21 cellular contexts compared by ENCODE assay signal in the genomic region with DNA sequence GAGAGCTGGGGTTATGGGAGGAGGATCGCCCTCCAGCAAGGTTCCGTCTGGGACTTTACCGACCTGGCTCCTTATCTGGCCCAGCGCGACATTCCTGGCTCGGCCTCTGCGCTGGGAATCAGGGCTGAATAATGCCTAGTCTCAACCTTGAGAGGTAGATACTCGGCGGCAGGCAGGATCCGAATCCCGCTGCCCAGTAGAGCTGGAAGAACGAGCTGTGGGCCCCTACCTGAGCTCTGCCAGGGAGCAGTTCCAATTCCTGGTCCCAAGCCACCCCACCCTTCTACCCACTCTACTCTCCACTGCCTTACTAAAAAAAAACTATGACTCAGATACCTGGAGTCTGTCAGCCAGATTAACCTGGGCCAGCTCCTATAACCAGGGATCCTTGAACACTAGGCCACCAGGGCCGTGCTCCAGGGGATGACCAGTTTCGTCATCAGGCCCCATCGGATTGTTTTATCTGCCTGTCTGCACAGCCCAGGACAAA. TPM values are rescaled to one million over a fixed set of nuclear protein-coding genes. Genes with fewer than 3 reads are reported as not detected.
DNase-seq lines count a peak whose midpoint lies in the region; ATAC-seq and TF ChIP-seq lines count a peak whose summit lies in the region.
"Had no signal": no experiment of that assay in that cellular context is flagged by ENCODE, and none has a peak within 500 bp of the region (broad histone marks: within the 10 kb centered on the region; RNA-seq: fewer than 3 reads in every experiment).

No MANE protein-coding gene starts in this region.

- H3K36me3 Mint-ChIP-seq in natural killer cell treated with Interleukin-12 subunit alpha and Interleukin-12 subunit beta and Interleukin-15 and Interleukin-18, amount 100 ng/mL, for 72 hours, result no peaks in the 10 kb centered on the region
- H3K36me3 Mint-ChIP-seq in natural killer cell, result no peaks in the 10 kb centered on the region
- no peaks in the 10 kb centered on the region for H3K36me3 Mint-ChIP-seq in activated naive CD4-positive, alpha-beta T cell treated with anti-CD3 and anti-CD28 coated beads for 36 hours (ENCODE audit: low read depth)
- H3K36me3 Mint-ChIP-seq: activated CD4-positive, alpha-beta memory T cell treated with anti-CD3 and anti-CD28 coated beads for 36 hours had no signal

- peak overlapping the region; percentile 8 for H3K4me3 Mint-ChIP-seq in natural killer cell treated with Interleukin-12 subunit alpha and Interleukin-12 subunit beta and Interleukin-15 and Interleukin-18, amount 100 ng/mL, for 72 hours
- no peak overlapping the region for H3K4me3 Mint-ChIP-seq in natural killer cell
- no peak overlapping the region for H3K4me3 Mint-ChIP-seq in activated naive CD4-positive, alpha-beta T cell treated with anti-CD3 and anti-CD28 coated beads for 36 hours

- CTCF ChIA-PET in activated naive CD4-positive, alpha-beta T cell treated with anti-CD3 and anti-CD28 coated beads for 36 hours (lab: Charles Lee), result interaction anchor here (3.6 to 16.7 kb wide), 2 partner anchors 23 to 38 kb away, joined by 11 to 111 read pairs; no protein-coding TSS in a partner anchor

- intact Hi-C loops in natural killer cell (cut with micrococcal nuclease), result no loop called here
- intact Hi-C loops in activated naive CD4-positive, alpha-beta T cell treated with anti-CD3 and anti-CD28 coated beads for 36 hours (cut with micrococcal nuclease), result no loop called here

- no peak for DNase-seq in natural killer cell treated with Interleukin-12 subunit alpha and Interleukin-12 subunit beta and Interleukin-15 and Interleukin-18, amount 100 ng/mL, for 72 hours (ENCODE audit: low spot score)
- DNase-seq in natural killer cell (no peak), caudate nucleus (lab: John Stamatoyannopoulos, UW) (peak in 1 of 61 donors; percentile 61), kidney tubule cell (ENCODE audit: low spot score) (peak; percentile 38)
- DNase-seq in activated naive CD4-positive, alpha-beta T cell treated with anti-CD3 and anti-CD28 coated beads for 36 hours, result no peak
- DNase-seq: activated CD4-positive, alpha-beta memory T cell treated with anti-CD3 and anti-CD28 coated beads for 36 hours; glutamatergic neuron; NCI-H2081 treated with DMSO at 0.1 percent for 48 hours; NCI-H510A treated with DMSO at 0.1 percent for 48 hours; SHP77; stimulated activated CD4-positive, alpha-beta T cell treated with anti-CD3 and anti-CD28 coated beads, Interleukin-12 subunit alpha, Interleukin-12 subunit beta, amount 100 ng/mL, for 4 hours; WERI-Rb-1 had no signal

- TF ChIP-seq CTCF in natural killer cell (IDR thresholded peaks at IDR 0.05), result no peak

- peaks cover 40 to 70% of the 10 kb centered on the region in 2 donors for H3K27me3 Mint-ChIP-seq in natural killer cell treated with Interleukin-12 subunit alpha and Interleukin-12 subunit beta and Interleukin-15 and Interleukin-18, amount 100 ng/mL, for 72 hours
- H3K27me3 Mint-ChIP-seq in natural killer cell (ENCODE audit: low read depth in 2 of 2), result peaks cover 68 to 75% of the 10 kb centered on the region in 2 donors
- peaks cover 83% of the 10 kb centered on the region for H3K27me3 Mint-ChIP-seq in activated naive CD4-positive, alpha-beta T cell treated with anti-CD3 and anti-CD28 coated beads for 36 hours (ENCODE audit: low read depth)

- ATAC-seq in natural killer cell treated with Interleukin-12 subunit alpha and Interleukin-12 subunit beta and Interleukin-15 and Interleukin-18, amount 100 ng/mL, for 72 hours, result no peak
- ATAC-seq in natural killer cell, result no peak
- no peak for ATAC-seq in GM19395 (IDR thresholded peaks at IDR 0.05; ENCODE audit: unreplicated experiment)
- no peak for ATAC-seq in GM21723 (IDR thresholded peaks at IDR 0.05; ENCODE audit: unreplicated experiment)
- no peak for ATAC-seq in GM19023 (IDR thresholded peaks at IDR 0.05; ENCODE audit: unreplicated experiment)

- no peaks in the 10 kb centered on the region for H3K9me3 Mint-ChIP-seq in natural killer cell treated with Interleukin-12 subunit alpha and Interleukin-12 subunit beta and Interleukin-15 and Interleukin-18, amount 100 ng/mL, for 72 hours
- no peaks in the 10 kb centered on the region for H3K9me3 Mint-ChIP-seq in natural killer cell
- no peaks in the 10 kb centered on the region for H3K9me3 Mint-ChIP-seq in activated naive CD4-positive, alpha-beta T cell treated with anti-CD3 and anti-CD28 coated beads for 36 hours
- H3K9me3 Mint-ChIP-seq: activated CD4-positive, alpha-beta memory T cell treated with anti-CD3 and anti-CD28 coated beads for 36 hours; activated naive CD4-positive, alpha-beta T cell treated with anti-CD3 and anti-CD28 coated beads, Interleukin-2, amount 50 U/mL, for 24 hours; T-helper 1 cell treated with Interleukin-12 subunit alpha and Interleukin-12 subunit beta and Interleukin-4 antibody, amounts not matched to agents 30 μg/mL and 1 μg/mL, for 36 hours had no signal

- H3K4me1 Mint-ChIP-seq in natural killer cell treated with Interleukin-12 subunit alpha and Interleukin-12 subunit beta and Interleukin-15 and Interleukin-18, amount 100 ng/mL, for 72 hours (ENCODE audit: low read depth in 2 of 2), result peaks cover 23 to 29% of the 10 kb centered on the region in 2 donors
- H3K4me1 Mint-ChIP-seq in natural killer cell, result peaks cover 23 to 29% of the 10 kb centered on the region in 2 donors
- peaks cover 19% of the 10 kb centered on the region for H3K4me1 Mint-ChIP-seq in activated naive CD4-positive, alpha-beta T cell treated with anti-CD3 and anti-CD28 coated beads for 36 hours (ENCODE audit: low read depth)

- H3K27ac Mint-ChIP-seq in natural killer cell treated with Interleukin-12 subunit alpha and Interleukin-12 subunit beta and Interleukin-15 and Interleukin-18, amount 100 ng/mL, for 72 hours, result no peak overlapping the region
- no peak overlapping the region for H3K27ac Mint-ChIP-seq in natural killer cell
- no peak overlapping the region for H3K27ac Mint-ChIP-seq in activated naive CD4-positive, alpha-beta T cell treated with anti-CD3 and anti-CD28 coated beads for 36 hours
- H3K27ac Mint-ChIP-seq: activated CD4-positive, alpha-beta memory T cell treated with anti-CD3 and anti-CD28 coated beads for 36 hours; activated naive CD4-positive, alpha-beta T cell treated with anti-CD3 and anti-CD28 coated beads, Interleukin-2, amount 50 U/mL, for 24 hours had no signal

- peak overlapping the region; percentile 68 for H3K27ac ChIP-seq in caudate nucleus (ENCODE audit: low read depth, low read length)
- H3K27ac ChIP-seq: BLaER1 treated with 17β-estradiol and CSF1 and Interleukin-3, amounts not matched to agents 10 nM and 100 nM; esophagus muscularis mucosa; WERI-Rb-1 had no signal

RNA-seq across cellular contexts. Expression of a gene that starts 53.6 kb away (rescaled TPM):
- not detected for total RNA-seq in natural killer cell treated with Interleukin-12 subunit alpha and Interleukin-12 subunit beta and Interleukin-15 and Interleukin-18, amount 100 ng/mL, for 72 hours
- total RNA-seq in natural killer cell, result not detected
- not detected for total RNA-seq in activated naive CD4-positive, alpha-beta T cell treated with anti-CD3 and anti-CD28 coated beads for 36 hours
- total RNA-seq: activated CD4-positive, alpha-beta memory T cell treated with anti-CD3 and anti-CD28 coated beads for 36 hours; dermis microvascular lymphatic vessel endothelial cell; esophagus muscularis mucosa; mesenteric fat pad had no signal
